In genomic region chr13:112588490-112589297, GRCh38 we compare ENCODE assay signal across 8 cellular contexts. TPM values are rescaled to one million over a fixed set of nuclear protein-coding genes. Genes with fewer than 3 reads are reported as not detected.
DNase-seq lines count a peak whose midpoint lies in the region; ATAC-seq and TF ChIP-seq lines count a peak whose summit lies in the region.

No MANE protein-coding gene starts in this region.

- H3K9me3 ChIP-seq in CD8-positive, alpha-beta memory T cell (ENCODE audit: low read length) = no peaks in the 10 kb centered on the region
- H3K9me3 ChIP-seq in tibial nerve = no peaks in the 10 kb centered on the region

- no peaks in the 10 kb centered on the region for H3K36me3 ChIP-seq in CD8-positive, alpha-beta memory T cell (ENCODE audit: insufficient read depth, low read length)
- no peaks in the 10 kb centered on the region for H3K36me3 ChIP-seq in tibial nerve

- no peaks in the 10 kb centered on the region for H3K27me3 Mint-ChIP-seq in CD8-positive, alpha-beta memory T cell
- H3K27me3 Mint-ChIP-seq in activated naive CD8-positive, alpha-beta T cell treated with anti-CD3 and anti-CD28 coated beads for 36 hours = no peaks in the 10 kb centered on the region

- H3K27ac ChIP-seq in CD8-positive, alpha-beta memory T cell (ENCODE audit: low read depth, low read length) = peak overlapping the region; percentile 68
- peak overlapping the region; percentile 89 to 99 (median 94) for H3K27ac ChIP-seq in tibial nerve

- 77 to 79% methylated on average over 33 of the region's 33 CpGs for WGBS in tibial nerve, 2 donors

- peak overlapping the region; percentile 87 to 95 (median 94) for H3K4me3 Mint-ChIP-seq in CD8-positive, alpha-beta memory T cell
- peak overlapping the region; percentile 97 for H3K4me3 Mint-ChIP-seq in activated naive CD8-positive, alpha-beta T cell treated with anti-CD3 and anti-CD28 coated beads for 36 hours

- H3K27ac Mint-ChIP-seq in CD8-positive, alpha-beta memory T cell = peak overlapping the region; percentile 83 to 93 (median 88)
- peak overlapping the region; percentile 97 for H3K27ac Mint-ChIP-seq in activated naive CD8-positive, alpha-beta T cell treated with anti-CD3 and anti-CD28 coated beads for 36 hours

- peaks cover 28 to 39% (median 35%) of the 10 kb centered on the region in 3 donors for H3K4me1 Mint-ChIP-seq in CD8-positive, alpha-beta memory T cell
- peaks cover 28% of the 10 kb centered on the region for H3K4me1 Mint-ChIP-seq in activated naive CD8-positive, alpha-beta T cell treated with anti-CD3 and anti-CD28 coated beads for 36 hours

- TF ChIP-seq CTCF in LNCaP clone FGC (IDR thresholded peaks at IDR 0.05; ENCODE audit: control insufficient read depth, extremely low read depth, insufficient read depth) (no peak), tibial nerve (IDR thresholded peaks at IDR 0.05) (no peak)

- ATAC-seq in left lobe of liver (peak; percentile 3), HG02678 (IDR thresholded peaks at IDR 0.05; ENCODE audit: unreplicated experiment) (no peak), HG03108 (IDR thresholded peaks at IDR 0.05; ENCODE audit: unreplicated experiment) (no peak)

- TF ChIP-seq POLR2A in tibial nerve (IDR thresholded peaks at IDR 0.05) = no peak

- TF ChIP-seq EP300 in tibial nerve (IDR thresholded peaks at IDR 0.05) = no peak

- peaks cover 0 to 6% (median 0%) of the 10 kb centered on the region in 3 donors for H3K36me3 Mint-ChIP-seq in CD8-positive, alpha-beta memory T cell
- H3K36me3 Mint-ChIP-seq in activated naive CD8-positive, alpha-beta T cell treated with anti-CD3 and anti-CD28 coated beads for 36 hours = peaks cover 16% of the 10 kb centered on the region

- peak overlapping the region; percentile 89 for H3K4me3 ChIP-seq in CD8-positive, alpha-beta memory T cell (ENCODE audit: low read length)
- H3K4me3 ChIP-seq in LNCaP clone FGC (ENCODE audit: low read depth, low read length) (peak overlapping the region; percentile 78), tibial nerve (peak overlapping the region; percentile 95 to 99 (median 98))

- H3K27me3 ChIP-seq in CD8-positive, alpha-beta memory T cell (ENCODE audit: insufficient read depth, low read length, poor library complexity, severe bottlenecking) = no peaks in the 10 kb centered on the region
- H3K27me3 ChIP-seq in tibial nerve = no peaks in the 10 kb centered on the region

- DNase-seq in CD8-positive, alpha-beta memory T cell = no peak
- no peak for DNase-seq in LNCaP clone FGC (ENCODE audit: low read depth)
- peak; percentile 7 for DNase-seq in activated naive CD8-positive, alpha-beta T cell treated with anti-CD3 and anti-CD28 coated beads for 36 hours
- DNase-seq in left lobe of liver (ENCODE audit: low spot score) = no peak
- no peak for DNase-seq in tibial nerve (ENCODE audit: low spot score in 2 of 2)
- DNase-seq in activated CD4-positive, alpha-beta T cell treated with anti-CD3 and anti-CD28 coated beads, Interleukin-2, amount 50 U/mL, for 1 hour = no peak

- peaks cover 21% of the 10 kb centered on the region for H3K4me1 ChIP-seq in CD8-positive, alpha-beta memory T cell (ENCODE audit: insufficient read depth, low read length)
- H3K4me1 ChIP-seq in tibial nerve = peaks cover 0 to 36% (median 9%) of the 10 kb centered on the region in 4 donors

- no peaks in the 10 kb centered on the region for H3K9me3 Mint-ChIP-seq in CD8-positive, alpha-beta memory T cell
- H3K9me3 Mint-ChIP-seq in activated naive CD8-positive, alpha-beta T cell treated with anti-CD3 and anti-CD28 coated beads for 36 hours = no peaks in the 10 kb centered on the region

- POLR2A ChIA-PET in CD8-positive, alpha-beta memory T cell (lab: Charles Lee) = interaction anchor here (0.6 to 1.6 kb wide), 2 partner anchors 17 to 1876 kb away, joined by 3 to 4 read pairs; no protein-coding TSS in a partner anchor

- CTCF ChIA-PET in CD8-positive, alpha-beta memory T cell (lab: Charles Lee) = interaction anchor here (1.6 to 2.1 kb wide), 2 partner anchors 18 to 28 kb away, joined by 3 to 12 read pairs; no protein-coding TSS in a partner anchor

RNA-seq across cellular contexts. Expression of gene TUBGCP3, which starts 0.7 kb away (rescaled TPM):
- 10 to 100 TPM; 45.8 to 47.0 TPM for total RNA-seq in CD8-positive, alpha-beta memory T cell
- polyA plus RNA-seq in CD8-positive, alpha-beta memory T cell = 16.8 TPM
- total RNA-seq in activated naive CD8-positive, alpha-beta T cell treated with anti-CD3 and anti-CD28 coated beads for 36 hours = 10 to 100 TPM; 41.5 to 43.2 TPM
- total RNA-seq in left lobe of liver (18.8 TPM), tibial nerve (10 to 100 TPM; 21.9 to 56.3 (median 29.3) TPM)
